ENCODE assay signal across 8 cellular contexts in genomic region chr19:12495002-12495802, GRCh38. TPM values are rescaled to one million over a fixed set of nuclear protein-coding genes. Genes with fewer than 3 reads are reported as not detected.
A peak's percentile ranks its signal among the peaks of the same experiment; 100 is the strongest.
DNase-seq lines count a peak whose midpoint lies in the region; ATAC-seq and TF ChIP-seq lines count a peak whose summit lies in the region.

No MANE protein-coding gene starts in this region.

- peaks cover 4% of the 10 kb centered on the region for H3K4me1 Mint-ChIP-seq in activated T-helper 17 cell treated with anti-CD3 and anti-CD28 coated beads, Interleukin-2, amount 50 U/mL, for 72 hours
- peaks cover 10 to 16% (median 15%) of the 10 kb centered on the region in 3 donors for H3K4me1 Mint-ChIP-seq in naive B cell

- no peaks in the 10 kb centered on the region for H3K9me3 Mint-ChIP-seq in activated T-helper 17 cell treated with anti-CD3 and anti-CD28 coated beads, Interleukin-2, amount 50 U/mL, for 72 hours
- peaks cover 0 to 2% (median 0%) of the 10 kb centered on the region in 7 donors for H3K9me3 Mint-ChIP-seq in naive B cell

- H2AFZ ChIP-seq in fibroblast of lung (ENCODE audit: low read length), result peak overlapping the region; percentile 0

- no peaks in the 10 kb centered on the region for H3K79me2 ChIP-seq in fibroblast of lung (ENCODE audit: control insufficient read depth, insufficient read depth, low read length)

- TF ChIP-seq CTCF in fibroblast of lung (conservative IDR thresholded peaks at IDR 0.05 in 1 of 2, IDR thresholded peaks at IDR 0.05 in 1 of 2; ENCODE audit: low read depth in 1 of 2, low read length in 2 of 2), result peak in 1 of 2 donors; percentile 27

- H3K36me3 ChIP-seq in fibroblast of lung (ENCODE audit: control insufficient read depth, insufficient read depth, low read length), result no peaks in the 10 kb centered on the region

- H3K27ac ChIP-seq in fibroblast of lung (ENCODE audit: insufficient read depth, low read length), result peak overlapping the region; percentile 53

- peak overlapping the region; percentile 84 for H3K27ac Mint-ChIP-seq in activated T-helper 17 cell treated with anti-CD3 and anti-CD28 coated beads, Interleukin-2, amount 50 U/mL, for 72 hours
- peak overlapping the region; percentile 87 to 97 (median 91) for H3K27ac Mint-ChIP-seq in naive B cell

- no peaks in the 10 kb centered on the region for H3K27me3 ChIP-seq in fibroblast of lung (ENCODE audit: control insufficient read depth, insufficient read depth, low read length)

- H3K9ac ChIP-seq in fibroblast of lung (ENCODE audit: insufficient read depth, low read length), result peak overlapping the region; percentile 38

- no peaks in the 10 kb centered on the region for H3K9me3 ChIP-seq in fibroblast of lung (ENCODE audit: control insufficient read depth, insufficient read depth, low read depth, low read length)

- H3K36me3 Mint-ChIP-seq in activated T-helper 17 cell treated with anti-CD3 and anti-CD28 coated beads, Interleukin-2, amount 50 U/mL, for 72 hours (ENCODE audit: low read depth), result no peaks in the 10 kb centered on the region
- H3K36me3 Mint-ChIP-seq in naive B cell, result no peaks in the 10 kb centered on the region

- ATAC-seq in activated T-helper 17 cell treated with anti-CD3 and anti-CD28 coated beads, Interleukin-2, amount 50 U/mL, for 72 hours (replicated peaks), result peak; percentile 99
- peak; percentile 99 for ATAC-seq in naive B cell (ENCODE audit: low read depth in 2 of 2)

- TF ChIP-seq POLR2A in GM19193 (IDR thresholded peaks at IDR 0.05; ENCODE audit: extremely low read depth, insufficient read depth, insufficient read length), result peak; percentile 91

- H3K4me1 ChIP-seq in fibroblast of lung (ENCODE audit: control insufficient read depth, extremely low read depth, insufficient read depth, low read length), result no peaks in the 10 kb centered on the region

- H3K4me3 ChIP-seq in fibroblast of lung (replicated peaks in 1 of 4; ENCODE audit: control extremely low read depth in 1 of 4, insufficient read depth in 1 of 4, low read depth in 3 of 4, low read length in 4 of 4), result peak overlapping the region; percentile 31 to 77 (median 58)

- no peaks in the 10 kb centered on the region for H3K27me3 Mint-ChIP-seq in activated T-helper 17 cell treated with anti-CD3 and anti-CD28 coated beads, Interleukin-2, amount 50 U/mL, for 72 hours
- no peaks in the 10 kb centered on the region for H3K27me3 Mint-ChIP-seq in naive B cell

- DNase-seq in AG20443 (ENCODE audit: low spot score), result peak; percentile 94
- DNase-seq in HT1080 (ENCODE audit: low read depth), result peak; percentile 49
- DNase-seq in fibroblast of lung (ENCODE audit: low read depth in 2 of 2), result peak; percentile 75 to 84
- DNase-seq in naive B cell, result peak; percentile 91
- peak; percentile 83 to 90 for DNase-seq in stimulated activated CD8-positive, alpha-beta memory T cell treated with anti-CD3 and anti-CD28 coated beads, Interleukin-7, amount 100 ng/mL, for 48 hours (ENCODE audit: extremely low read depth in 1 of 2, low read depth in 1 of 2)

- H3K4me3 Mint-ChIP-seq in activated T-helper 17 cell treated with anti-CD3 and anti-CD28 coated beads, Interleukin-2, amount 50 U/mL, for 72 hours, result peak overlapping the region; percentile 86
- peak overlapping the region; percentile 89 to 96 (median 94) for H3K4me3 Mint-ChIP-seq in naive B cell

- H3K4me2 ChIP-seq in fibroblast of lung (ENCODE audit: extremely low read depth, insufficient read depth, low read length), result peak overlapping the region; percentile 77

- H4K20me1 ChIP-seq in fibroblast of lung (ENCODE audit: control insufficient read depth, extremely low read depth, insufficient read depth, low read length), result no peaks in the 10 kb centered on the region

TF ChIP-seq in PFSK-1, 5 proteins besides CTCF, POLR2A, EP300 and RAD21:
- no peak for TF ChIP-seq TAF1 (IDR thresholded peaks at IDR 0.05; ENCODE audit: borderline replicate concordance, insufficient read depth, low read length)
- peak; percentile 64; the same call in 1 of the 2 replicates for TF ChIP-seq POLR2AphosphoS5 (IDR thresholded peaks at IDR 0.05; ENCODE audit: low read depth, low read length)

RNA-seq across cellular contexts. Expression of gene ZNF709, which starts 10.6 kb away (rescaled TPM):
- not detected in 2 replicates for total RNA-seq in HT1080 (2014; rRNA removed; shearing (Covaris generic))
- not detected in 2 replicates for polyA plus RNA-seq in HT1080 (2015; cell fraction: cytosol; rRNA removed)
- polyA plus RNA-seq in HT1080 (2015; cell fraction: nucleus; rRNA removed), result not detected in 2 replicates
- 0.19 TPM for polyA plus RNA-seq in PFSK-1 (2012; ENCODE audit: insufficient read length, low read depth)
- 1 to 10 TPM; 1.6 to 3.4 TPM for total RNA-seq in activated T-helper 17 cell treated with anti-CD3 and anti-CD28 coated beads, Interleukin-2, amount 50 U/mL, for 72 hours
- 3.6 and 4.8 TPM in 2 replicates for total RNA-seq in fibroblast of lung
- polyA plus RNA-seq in fibroblast of lung (1.4 and 1.5 TPM in 2 replicates), naive B cell (ENCODE audit: low read depth in 6 of 6) (1 to 10 TPM in 5 of 6 donors, not detected in 1; 1.4 to 2.8 (median 2.3) TPM)
- 0.80 TPM in 2 replicates for polyA plus RNA-seq in fibroblast of lung (2012)
- 0.59 TPM in 1 of 2 replicates, not detected in the other for polyA minus RNA-seq in fibroblast of lung (ENCODE audit: low replicate concordance)

RNA-seq across cellular contexts. Expression of gene ZNF443, which starts 54.4 kb away (rescaled TPM):
- total RNA-seq in HT1080 (2014; rRNA removed; shearing (Covaris generic)), result 1.4 and 2.0 TPM in 2 replicates
- polyA plus RNA-seq in HT1080 (2015; cell fraction: cytosol; rRNA removed), result 0.12 and 0.16 TPM in 2 replicates
- polyA plus RNA-seq in HT1080 (2015; cell fraction: nucleus; rRNA removed), result 0.25 and 0.33 TPM in 2 replicates
- not detected for polyA plus RNA-seq in PFSK-1 (2012; ENCODE audit: insufficient read length, low read depth)
- total RNA-seq in activated T-helper 17 cell treated with anti-CD3 and anti-CD28 coated beads, Interleukin-2, amount 50 U/mL, for 72 hours, result 1 to 10 TPM; 1.9 to 3.4 TPM
- total RNA-seq in fibroblast of lung, result 1.8 and 2.3 TPM in 2 replicates
- polyA plus RNA-seq in fibroblast of lung, result 1.1 and 1.2 TPM in 2 replicates
- 0.56 and 1.0 TPM in 2 replicates for polyA plus RNA-seq in fibroblast of lung (2012)
- 0.70 TPM in 1 of 2 replicates, not detected in the other for polyA minus RNA-seq in fibroblast of lung (ENCODE audit: low replicate concordance)
- polyA plus RNA-seq in naive B cell (ENCODE audit: low read depth in 6 of 6), result 1 to 10 TPM; 1.4 to 4.3 (median 3.1) TPM

RNA-seq across cellular contexts. Expression of gene ZNF564, which starts 56.1 kb away (rescaled TPM):
- total RNA-seq in HT1080 (2014; rRNA removed; shearing (Covaris generic)), result 1.8 and 1.9 TPM in 2 replicates
- polyA plus RNA-seq in HT1080 (2015; cell fraction: cytosol; rRNA removed), result 1.8 and 2.0 TPM in 2 replicates
- 4.6 and 4.7 TPM in 2 replicates for polyA plus RNA-seq in HT1080 (2015; cell fraction: nucleus; rRNA removed)
- polyA plus RNA-seq in PFSK-1 (2012; ENCODE audit: insufficient read length, low read depth), result 1.2 TPM
- total RNA-seq in activated T-helper 17 cell treated with anti-CD3 and anti-CD28 coated beads, Interleukin-2, amount 50 U/mL, for 72 hours, result 1 to 10 TPM; 4.1 to 6.1 TPM
- total RNA-seq in fibroblast of lung, result 10.3 and 12.2 TPM in 2 replicates
- polyA plus RNA-seq in fibroblast of lung, result 2.8 and 4.5 TPM in 2 replicates
- 2.3 and 3.2 TPM in 2 replicates for polyA plus RNA-seq in fibroblast of lung (2012)
- polyA minus RNA-seq in fibroblast of lung (ENCODE audit: low replicate concordance), result 0.30 and 1.5 TPM in 2 replicates
- polyA plus RNA-seq in naive B cell (ENCODE audit: low read depth in 6 of 6), result 10 to 100 TPM; 14.8 to 22.7 (median 18.7) TPM

Comparison
In these comparisons a context has a peak if more than half of its experiments do, and no peak if none do; other contexts are left out.
1. Peak in every context shown above with its lines: DNase-seq, ATAC-seq, H3K4me3 ChIP-seq and H3K27ac ChIP-seq.